Comparison of ENCODE assay signal across 27 cellular contexts in genomic region chr15:64453689-64454037, GRCh38. TPM values are rescaled to one million over a fixed set of nuclear protein-coding genes. Genes with fewer than 3 reads are reported as not detected.
A peak's percentile ranks its signal among the peaks of the same experiment; 100 is the strongest.
DNase-seq lines count a peak whose midpoint lies in the region; ATAC-seq and TF ChIP-seq lines count a peak whose summit lies in the region.
"Had no signal": no experiment of that assay in that cellular context is flagged by ENCODE, and none has a peak within 500 bp of the region (broad histone marks: within the 10 kb centered on the region; RNA-seq: fewer than 3 reads in every experiment).

No MANE protein-coding gene starts in this region.

- no peak for DNase-seq in activated naive CD4-positive, alpha-beta T cell treated with anti-CD3 and anti-CD28 coated beads for 36 hours
- DNase-seq in amniotic epithelial cell (ENCODE audit: low read depth): peak; percentile 58
- DNase-seq in right lobe of liver: no peak
- DNase-seq in retinal pigment epithelial cell (ENCODE audit: low read depth): peak; percentile 58
- DNase-seq in effector memory CD8-positive, alpha-beta T cell: no peak
- no peak for DNase-seq in EL
- DNase-seq in spleen: no peak
- DNase-seq: activated CD4-positive, alpha-beta T cell treated with anti-CD3 and anti-CD28 coated beads for 4 hours; activated CD8-positive, alpha-beta T cell treated with anti-CD3 and anti-CD28 coated beads, Interleukin-2, amount 10 ng/mL, durations not matched to agents 7 days and 5 days; activated naive CD4-positive, alpha-beta T cell treated with anti-CD3 and anti-CD28 coated beads, Interleukin-2, amount 50 U/mL, for 16 hours; central memory CD4-positive, alpha-beta T cell; cortex of kidney; kidney; mucosa of descending colon; NCI-H748 treated with DMSO at 0.1 percent for 48 hours; retina; SHP77 treated with DMSO at 0.1 percent for 48 hours; stimulated activated CD4-positive, alpha-beta T cell treated with anti-CD3 and anti-CD28 coated beads, Interleukin-2, amount 100 ng/mL, for 24 hours; tibial artery had no signal

- peak overlapping the region; percentile 23 for H3K27ac Mint-ChIP-seq in activated naive CD4-positive, alpha-beta T cell treated with anti-CD3 and anti-CD28 coated beads, Interleukin-2, amount 50 U/mL, for 24 hours
- H3K27ac Mint-ChIP-seq in activated naive CD4-positive, alpha-beta T cell treated with anti-CD3 and anti-CD28 coated beads for 36 hours: no peak overlapping the region
- no peak overlapping the region for H3K27ac Mint-ChIP-seq in effector memory CD8-positive, alpha-beta T cell
- H3K27ac Mint-ChIP-seq: activated CD8-positive, alpha-beta T cell treated with anti-CD3 and anti-CD28 coated beads, Interleukin-2, amount 10 ng/mL, durations not matched to agents 7 days and 5 days; activated T-helper 17 cell treated with anti-CD3 and anti-CD28 coated beads, Interleukin-2, amount 50 U/mL, for 72 hours; GM23338; T-helper 2 cell treated with Interferon-gamma antibody and Interleukin-4, amounts not matched to agents 5 μg/mL and 100 μg/mL, for 36 hours had no signal

- no peaks in the 10 kb centered on the region for H3K9me3 ChIP-seq in right lobe of liver
- no peaks in the 10 kb centered on the region for H3K9me3 ChIP-seq in spleen
- H3K9me3 ChIP-seq: ascending aorta, heart left ventricle, MG63, mucosa of descending colon, tibial artery had no signal

- peak in 3 of 4 donors; percentile 8 to 23 (median 12) for ATAC-seq in right lobe of liver
- no peak for ATAC-seq in effector memory CD8-positive, alpha-beta T cell (replicated peaks)
- ATAC-seq: activated CD8-positive, alpha-beta T cell treated with anti-CD3 and anti-CD28 coated beads, Interleukin-2, amount 10 ng/mL, durations not matched to agents 7 days and 5 days; activated T-helper 17 cell treated with anti-CD3 and anti-CD28 coated beads, Interleukin-2, amount 50 U/mL, for 72 hours; mucosa of descending colon had no signal

- peaks cover 0 to 4% (median under 1%) of the 10 kb centered on the region in 4 donors for H3K36me3 ChIP-seq in right lobe of liver
- H3K36me3 ChIP-seq in spleen: peaks cover 0 to 56% (median 2%) of the 10 kb centered on the region in 6 donors

- CTCF ChIA-PET in activated naive CD4-positive, alpha-beta T cell treated with anti-CD3 and anti-CD28 coated beads for 36 hours (lab: Charles Lee): no interaction called here

- H3K27me3 ChIP-seq in right lobe of liver (no peaks in the 10 kb centered on the region), spleen (replicated peaks in 1 of 7) (no peaks in the 10 kb centered on the region)
- H3K27me3 ChIP-seq: ascending aorta, heart left ventricle, MG63, tibial artery had no signal

- WGBS in right lobe of liver (ENCODE audit: insufficient coverage, low coverage, low lambda C conversion rate, missing lambda C conversion rate): no CpG with 5 or more reads among the region's 1 CpG
- 91 to 100% (median 92%) methylated on average over 1 of the region's 1 CpG for WGBS in spleen, 5 donors

- peaks cover 1% of the 10 kb centered on the region for H3K36me3 Mint-ChIP-seq in activated naive CD4-positive, alpha-beta T cell treated with anti-CD3 and anti-CD28 coated beads, Interleukin-2, amount 50 U/mL, for 24 hours
- no peaks in the 10 kb centered on the region for H3K36me3 Mint-ChIP-seq in activated naive CD4-positive, alpha-beta T cell treated with anti-CD3 and anti-CD28 coated beads for 36 hours (ENCODE audit: low read depth)
- H3K36me3 Mint-ChIP-seq in effector memory CD8-positive, alpha-beta T cell (ENCODE audit: insufficient read depth): peaks cover 7% of the 10 kb centered on the region

- peak overlapping the region in 1 of 3 donors; percentile 27 for H3K27ac ChIP-seq in right lobe of liver
- no peak overlapping the region for H3K27ac ChIP-seq in spleen
- H3K27ac ChIP-seq: ascending aorta, parathyroid adenoma, tibial artery had no signal

- TF ChIP-seq POLR2A in right lobe of liver (IDR thresholded peaks at IDR 0.05): no peak
- no peak for TF ChIP-seq POLR2A in spleen (IDR thresholded peaks at IDR 0.05)

- peaks cover 68% of the 10 kb centered on the region for H3K4me1 Mint-ChIP-seq in activated naive CD4-positive, alpha-beta T cell treated with anti-CD3 and anti-CD28 coated beads, Interleukin-2, amount 50 U/mL, for 24 hours
- H3K4me1 Mint-ChIP-seq in activated naive CD4-positive, alpha-beta T cell treated with anti-CD3 and anti-CD28 coated beads for 36 hours (ENCODE audit: low read depth): peaks cover 50% of the 10 kb centered on the region
- peaks cover 0 to 6% of the 10 kb centered on the region in 2 donors for H3K4me1 Mint-ChIP-seq in effector memory CD8-positive, alpha-beta T cell (ENCODE audit: low read depth in 2 of 2)
- H3K4me1 Mint-ChIP-seq: activated T-helper 17 cell treated with anti-CD3 and anti-CD28 coated beads, Interleukin-2, amount 50 U/mL, for 72 hours had no signal

- no peak overlapping the region for H3K4me3 Mint-ChIP-seq in activated naive CD4-positive, alpha-beta T cell treated with anti-CD3 and anti-CD28 coated beads, Interleukin-2, amount 50 U/mL, for 24 hours
- no peak overlapping the region for H3K4me3 Mint-ChIP-seq in activated naive CD4-positive, alpha-beta T cell treated with anti-CD3 and anti-CD28 coated beads for 36 hours
- H3K4me3 Mint-ChIP-seq in effector memory CD8-positive, alpha-beta T cell: no peak overlapping the region
- H3K4me3 Mint-ChIP-seq: activated CD8-positive, alpha-beta T cell treated with anti-CD3 and anti-CD28 coated beads, Interleukin-2, amount 10 ng/mL, durations not matched to agents 7 days and 5 days; activated T-helper 17 cell treated with anti-CD3 and anti-CD28 coated beads, Interleukin-2, amount 50 U/mL, for 72 hours; GM23338; T-helper 2 cell treated with Interferon-gamma antibody and Interleukin-4, amounts not matched to agents 5 μg/mL and 100 μg/mL, for 36 hours had no signal

- H3K9me3 Mint-ChIP-seq in activated naive CD4-positive, alpha-beta T cell treated with anti-CD3 and anti-CD28 coated beads, Interleukin-2, amount 50 U/mL, for 24 hours: no peaks in the 10 kb centered on the region
- no peaks in the 10 kb centered on the region for H3K9me3 Mint-ChIP-seq in activated naive CD4-positive, alpha-beta T cell treated with anti-CD3 and anti-CD28 coated beads for 36 hours
- no peaks in the 10 kb centered on the region for H3K9me3 Mint-ChIP-seq in effector memory CD8-positive, alpha-beta T cell
- H3K9me3 Mint-ChIP-seq: activated T-helper 17 cell treated with anti-CD3 and anti-CD28 coated beads, Interleukin-2, amount 50 U/mL, for 72 hours; GM23338; T-helper 2 cell treated with Interferon-gamma antibody and Interleukin-4, amounts not matched to agents 5 μg/mL and 100 μg/mL, for 36 hours had no signal

- TF ChIP-seq CTCF in right lobe of liver (IDR thresholded peaks at IDR 0.05) (no peak), retinal pigment epithelial cell (conservative IDR thresholded peaks at IDR 0.05; ENCODE audit: low read depth, low read length) (no peak), spleen (IDR thresholded peaks at IDR 0.05 in 8 of 11, conservative IDR thresholded peaks at IDR 0.05 in 3 of 11) (no peak)

- no peaks in the 10 kb centered on the region for H3K27me3 Mint-ChIP-seq in activated naive CD4-positive, alpha-beta T cell treated with anti-CD3 and anti-CD28 coated beads, Interleukin-2, amount 50 U/mL, for 24 hours
- H3K27me3 Mint-ChIP-seq in activated naive CD4-positive, alpha-beta T cell treated with anti-CD3 and anti-CD28 coated beads for 36 hours (ENCODE audit: low read depth): no peaks in the 10 kb centered on the region
- H3K27me3 Mint-ChIP-seq in effector memory CD8-positive, alpha-beta T cell: no peaks in the 10 kb centered on the region
- H3K27me3 Mint-ChIP-seq: activated T-helper 17 cell treated with anti-CD3 and anti-CD28 coated beads, Interleukin-2, amount 50 U/mL, for 72 hours had no signal

- H3K4me3 ChIP-seq in right lobe of liver: no peak overlapping the region
- H3K4me3 ChIP-seq in retinal pigment epithelial cell (ENCODE audit: low read length): no peak overlapping the region
- no peak overlapping the region for H3K4me3 ChIP-seq in spleen
- H3K4me3 ChIP-seq: ascending aorta, GM23338, heart left ventricle, MG63, mucosa of descending colon, tibial artery had no signal

- intact Hi-C loops in activated naive CD4-positive, alpha-beta T cell treated with anti-CD3 and anti-CD28 coated beads for 36 hours (cut with micrococcal nuclease): no loop called here
- intact Hi-C loops in right lobe of liver (cut with DNase I): no loop called here
- intact Hi-C loops in spleen (cut with DNase I; ENCODE audit: low total_unique reads): no loop called here

- H3K4me1 ChIP-seq in right lobe of liver: peaks cover 0 to 46% (median 17%) of the 10 kb centered on the region in 4 donors
- peaks cover 0 to 68% (median 30%) of the 10 kb centered on the region in 6 donors for H3K4me1 ChIP-seq in spleen
- H3K4me1 ChIP-seq: ascending aorta, parathyroid adenoma, tibial artery had no signal

RNA-seq across cellular contexts. Expression of gene ZNF609, which starts 6.7 kb away (rescaled TPM):
- 10 to 100 TPM; 39.5 to 40.4 TPM for total RNA-seq in activated naive CD4-positive, alpha-beta T cell treated with anti-CD3 and anti-CD28 coated beads for 36 hours
- total RNA-seq in right lobe of liver (10 to 100 TPM; 10.7 to 16.1 (median 13.5) TPM), spleen (10 to 100 TPM; 35.8 to 55.7 (median 43.9) TPM)
- 1 to 10 TPM; 2.4 to 6.9 (median 2.9) TPM for polyA plus RNA-seq in spleen

Comparison
In these comparisons a context has a peak if more than half of its experiments do, and no peak if none do; other contexts are left out.
1. DNase-seq: peak in amniotic epithelial cell (single experiment) and retinal pigment epithelial cell (single experiment); none in activated naive CD4-positive, alpha-beta T cell treated with anti-CD3 and anti-CD28 coated beads for 36 hours (single experiment), right lobe of liver (0 of 3), effector memory CD8-positive, alpha-beta T cell (0 of 3), EL (single experiment) and spleen (single experiment).